ENCODE assay signal across 6 cellular contexts in the genomic region with DNA sequence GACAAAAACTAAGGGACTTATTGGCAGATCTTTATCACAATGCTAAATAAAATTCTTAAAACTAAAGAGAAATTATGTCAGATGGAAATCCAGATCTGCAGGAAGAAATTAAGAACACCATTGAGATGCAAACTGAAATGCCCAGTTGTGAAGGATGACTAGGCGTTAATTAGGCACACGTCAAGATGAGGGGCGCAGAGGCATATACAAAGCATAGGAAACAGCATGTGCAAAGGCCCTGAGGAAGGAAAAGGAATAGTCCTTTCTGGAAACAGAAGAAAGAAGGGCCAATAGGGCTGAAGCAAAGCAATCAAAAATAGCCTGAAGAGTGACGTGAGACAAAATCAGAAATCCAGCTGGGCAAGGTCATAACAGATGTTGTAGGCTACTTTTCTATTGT. TPM values are rescaled to one million over a fixed set of nuclear protein-coding genes. Genes with fewer than 3 reads are reported as not detected.
DNase-seq lines count a peak whose midpoint lies in the region; ATAC-seq, FAIRE-seq and TF ChIP-seq lines count a peak whose summit lies in the region.
"Not testable (repeated sequence)": the region's sequence is repeated elsewhere in the genome, so short reads cannot be mapped to it uniquely, and the experiment has no call there.

No MANE protein-coding gene starts in this region.

- not testable (repeated sequence) for H3K14ac ChIP-seq in IMR-90 (replicated peaks; ENCODE audit: low read depth, low read length)

- not testable (repeated sequence) for H3K9me1 ChIP-seq in IMR-90 (ENCODE audit: insufficient read depth, low read length); K562 (ENCODE audit: control insufficient read depth, insufficient read depth, low read length)

- not testable (repeated sequence) for H2BK15ac ChIP-seq in IMR-90 (ENCODE audit: low read depth, low read length)

- not testable (repeated sequence) for H3K79me2 ChIP-seq in K562 (ENCODE audit: control insufficient read depth, insufficient read depth, low read length); HepG2 (ENCODE audit: insufficient read depth, low read length)

- not testable (repeated sequence) for H2BK120ac ChIP-seq in IMR-90 (ENCODE audit: low read depth, low read length)

- not testable (repeated sequence) for H2AFZ ChIP-seq in IMR-90 (replicated peaks; ENCODE audit: low read length, poor library complexity); K562 (ENCODE audit: low read depth, low read length); HepG2 (ENCODE audit: low read length)

- H3K36me3 ChIP-seq in HEK293 (ENCODE audit: control insufficient read depth in 2 of 2, insufficient read depth in 1 of 2, low read length in 2 of 2); IMR-90 (ENCODE audit: control insufficient read depth, insufficient read depth, low read length); K562 (ENCODE audit: control insufficient read depth, insufficient read depth, low read length); HepG2 (replicated peaks in 1 of 2; ENCODE audit: control insufficient read depth in 1 of 2, insufficient read depth in 2 of 2, low read length in 2 of 2): not testable (repeated sequence)

- not testable (repeated sequence) for H3K9me3 ChIP-seq in A549; HEK293 (ENCODE audit: control insufficient read depth, insufficient read depth, low read depth, low read length); IMR-90 (ENCODE audit: control insufficient read depth, insufficient read depth, low read length); K562 (replicated peaks; ENCODE audit: control insufficient read depth, insufficient read depth, low read depth, low read length); HepG2 (ENCODE audit: low read length)

- H3K27me3 ChIP-seq in IMR-90 (ENCODE audit: control insufficient read depth, insufficient read depth, low read length); K562 (ENCODE audit: control insufficient read depth in 2 of 2, insufficient read depth in 2 of 2, low read length in 2 of 2); HepG2 (ENCODE audit: control insufficient read depth in 1 of 2, insufficient read depth in 2 of 2, low read length in 2 of 2): not testable (repeated sequence)

- not testable (repeated sequence) for H3K4me3 ChIP-seq in A549; HEK293 (ENCODE audit: low read depth, low read length); IMR-90 (ENCODE audit: insufficient read depth, low read depth, low read length); K562; HepG2 (replicated peaks in 1 of 3; ENCODE audit: insufficient read depth in 1 of 3, low read depth in 2 of 3, low read length in 3 of 3)

- not testable (repeated sequence) for DNase-seq in A549 (ENCODE audit: low read depth in 1 of 2, low spot score in 1 of 2); H54 (ENCODE audit: insufficient read length, low spot score); IMR-90; K562 (ENCODE audit: extremely low read depth in 1 of 4, low spot score in 3 of 4); HepG2 (ENCODE audit: low spot score)

- not testable (repeated sequence) for BruUV-seq in IMR-90 (replicated peaks; lab: Mats Ljungman, UMichigan); K562 (replicated peaks; lab: Mats Ljungman, UMichigan); HepG2 (replicated peaks; lab: Mats Ljungman, UMichigan)

- TF ChIP-seq EP300 in A549 (IDR thresholded peaks at IDR 0.05); K562 (IDR thresholded peaks at IDR 0.05; ENCODE audit: low read length); HepG2 (IDR thresholded peaks at IDR 0.05; ENCODE audit: low read depth in 2 of 2, low read length in 2 of 2); HepG2 (CRISPR knock-in tag; IDR thresholded peaks at IDR 0.05; ENCODE audit: borderline replicate concordance): not testable (repeated sequence)

- not testable (repeated sequence) for TF ChIP-seq RAD21 in A549 (conservative IDR thresholded peaks at IDR 0.05 in 1 of 2, IDR thresholded peaks at IDR 0.05 in 1 of 2); IMR-90 (IDR thresholded peaks at IDR 0.05; ENCODE audit: low read length); K562 (CRISPR knock-in tag; conservative IDR thresholded peaks at IDR 0.05 in 1 of 2, IDR thresholded peaks at IDR 0.05 in 1 of 2); HepG2 (CRISPR knock-in tag; IDR thresholded peaks at IDR 0.05)

- TF ChIP-seq CTCF in A549 (IDR thresholded peaks at IDR 0.05); HEK293 (tag by site-specific recombination; IDR thresholded peaks at IDR 0.05); IMR-90 (conservative IDR thresholded peaks at IDR 0.05; ENCODE audit: low read depth, low read length); K562 (IDR thresholded peaks at IDR 0.05 in 2 of 3, conservative IDR thresholded peaks at IDR 0.05 in 1 of 3; ENCODE audit: insufficient read depth in 2 of 3, low read depth in 1 of 3, low read length in 3 of 3); HepG2 (CRISPR knock-in tag; IDR thresholded peaks at IDR 0.05): not testable (repeated sequence)

- not testable (repeated sequence) for H4K20me1 ChIP-seq in IMR-90 (ENCODE audit: insufficient read depth, low read length); K562 (replicated peaks; ENCODE audit: control insufficient read depth, insufficient read depth, low read length); HepG2 (ENCODE audit: insufficient read depth, low read length)

- H3K56ac ChIP-seq in IMR-90 (ENCODE audit: extremely low read depth, insufficient read depth, low read length) = not testable (repeated sequence)

- in situ Hi-C loops in IMR-90 (cut with MboI; ENCODE audit: low sequenced_read_pairs); K562 (cut with MboI); HepG2 (cut with HindIII; ENCODE audit: extremely low pct_ligation_motif_present, low pct_unique_long_range_greater_than_20kb): not testable (repeated sequence)

- POLR2A ChIA-PET in A549 (lab: Yijun Ruan, JAX); HEK293 (lab: Yijun Ruan, JAX); IMR-90 (lab: Charles Lee; ENCODE audit: unreplicated experiment); K562 (lab: Yijun Ruan, JAX); HepG2 (lab: Yijun Ruan, JAX): not testable (repeated sequence)

- H4K91ac ChIP-seq in IMR-90 (ENCODE audit: insufficient read depth, low read depth, low read length) = not testable (repeated sequence)

- not testable (repeated sequence) for H4K5ac ChIP-seq in IMR-90 (ENCODE audit: low read depth, low read length)

- H2AK9ac ChIP-seq in IMR-90 (replicated peaks; ENCODE audit: low read depth, low read length, poor library complexity) = not testable (repeated sequence)

- H3K27ac ChIP-seq in A549; HEK293 (ENCODE audit: extremely low read depth, low read depth, low read length); IMR-90 (ENCODE audit: insufficient read depth, low read length); K562 (ENCODE audit: extremely low read depth, low read depth, low read length); HepG2 (ENCODE audit: extremely low read length, insufficient read depth, low read length): not testable (repeated sequence)

- dilution Hi-C loops in IMR-90 (cut with HindIII; ENCODE audit: low sequenced_read_pairs, unreplicated experiment) = not testable (repeated sequence)

- 94% methylated on average over 4 of the region's 4 CpGs for WGBS in A549 (ENCODE audit: missing lambda C conversion rate)
- 95% methylated on average over 4 of the region's 4 CpGs; no CpG with 5 or more reads in 1 of the 2 experiments for WGBS in IMR-90 (ENCODE audit: extremely low coverage in 2 of 2, insufficient read length in 1 of 2), 2 experiments
- WGBS in K562 (ENCODE audit: insufficient coverage, low coverage, missing lambda C conversion rate) = 84% methylated on average over 4 of the region's 4 CpGs
- WGBS in HepG2 (ENCODE audit: low lambda C conversion rate) = 98% methylated on average over 4 of the region's 4 CpGs

- intact Hi-C loops in IMR-90 (cut with micrococcal nuclease); K562 (cut with micrococcal nuclease); HepG2 (cut with micrococcal nuclease; ENCODE audit: unreplicated experiment): not testable (repeated sequence)

- H3K4ac ChIP-seq in IMR-90 (ENCODE audit: low read depth, low read length) = not testable (repeated sequence)

- H3K4me1 ChIP-seq in A549 = peaks cover 12% of the 10 kb centered on the region; the same call in 2 of the 3 replicates
- H3K4me1 ChIP-seq in HEK293 (ENCODE audit: control insufficient read depth, insufficient read depth, low read length); IMR-90 (ENCODE audit: control insufficient read depth, insufficient read depth, low read length); K562 (replicated peaks in 1 of 2; ENCODE audit: control insufficient read depth in 2 of 2, insufficient read depth in 2 of 2, low read length in 2 of 2); HepG2 (ENCODE audit: insufficient read depth, low read length): not testable (repeated sequence)

- not testable (repeated sequence) for H3K23ac ChIP-seq in IMR-90 (ENCODE audit: low read depth, low read length)

- H2BK5ac ChIP-seq in IMR-90 (ENCODE audit: low read depth, low read length, poor library complexity, severe bottlenecking) = not testable (repeated sequence)

- CTCF ChIA-PET in A549 (lab: Yijun Ruan, JAX); IMR-90 (lab: Yijun Ruan, JAX); K562 (lab: Yijun Ruan, JAX; ENCODE audit: low intra/inter-chr PET ratio); HepG2 (lab: Yijun Ruan, JAX; ENCODE audit: low intra/inter-chr PET ratio, low total read pairs): not testable (repeated sequence)
- CTCF ChIA-PET in HEK293 (lab: Yijun Ruan, JAX) = interaction anchor here (0.6 kb wide), 1 partner anchor 724 kb away, joined by 3 read pairs; no protein-coding TSS in a partner anchor

- FAIRE-seq in A549 (lab: Jason Lieb, UNC); HepG2 (lab: Jason Lieb, UNC): not testable (repeated sequence)
- FAIRE-seq in H54 (lab: Jason Lieb, UNC) (peak; percentile 98), K562 (lab: Jason Lieb, UNC) (peak; percentile 46)

- ATAC-seq in A549; IMR-90 (ENCODE audit: low read depth); K562; HepG2: not testable (repeated sequence)

- H2BK20ac ChIP-seq in IMR-90 (ENCODE audit: low read depth, low read length) = not testable (repeated sequence)

- H2AK5ac ChIP-seq in IMR-90 (ENCODE audit: low read depth, low read length) = not testable (repeated sequence)

- H3K79me1 ChIP-seq in IMR-90 (ENCODE audit: low read depth in 1 of 2, low read length in 2 of 2) = not testable (repeated sequence)

- H4K8ac ChIP-seq in IMR-90 (ENCODE audit: low read depth in 2 of 2, low read length in 2 of 2) = not testable (repeated sequence)

- not testable (repeated sequence) for TF ChIP-seq POLR2A in A549 (IDR thresholded peaks at IDR 0.05; ENCODE audit: low read length); H54 (IDR thresholded peaks at IDR 0.05; ENCODE audit: low read depth, low read length); IMR-90 (IDR thresholded peaks at IDR 0.05; ENCODE audit: low read depth, low read length); K562 (conservative IDR thresholded peaks at IDR 0.05); HepG2 (IDR thresholded peaks at IDR 0.05; ENCODE audit: insufficient read depth in 1 of 2, low read depth in 2 of 2, low read length in 2 of 2)

- H3K4me2 ChIP-seq in A549; IMR-90 (ENCODE audit: low read depth, low read length); K562 (ENCODE audit: insufficient read depth, low read length); HepG2 (ENCODE audit: low read depth, low read length): not testable (repeated sequence)

- not testable (repeated sequence) for H3K9ac ChIP-seq in IMR-90 (ENCODE audit: low read depth, low read length); K562 (ENCODE audit: insufficient read depth in 1 of 2, low read depth in 2 of 2, low read length in 2 of 2); HepG2 (ENCODE audit: insufficient read depth, low read depth, low read length)

- not testable (repeated sequence) for H3K18ac ChIP-seq in IMR-90 (ENCODE audit: low read depth, low read length)

RNA-seq across cellular contexts. Expression of a gene that starts 53.1 kb away (rescaled TPM):
- polyA plus RNA-seq in A549 (2011; rRNA removed) (129 and 145 TPM in 2 replicates), A549 (2017; fragmentation: RNase III; extraction: RNeasy Plus Mini Kit Qiagen cat#74134 plus additional on column Dnase treatment) (47.5 to 53.6 TPM (median 52.0 TPM) in 3 replicates), IMR-90 (2012; rRNA removed) (8.8 and 12.1 TPM in 2 replicates), K562 (2011; rRNA removed) (23.4 and 34.3 TPM in 2 replicates), K562 (2014; fragmentation: Illumina TruSeq; extraction: Trizol) (17.1 and 22.1 TPM in 2 replicates), K562 (2014; fragmentation: Nextera tagmentation; extraction: Ambion mirVana) (1 to 10 TPM; 4.0 to 4.9 TPM), K562 (2014; rRNA removed) (14.7 and 16.9 TPM in 2 replicates), HepG2 (2011; rRNA removed) (14.2 and 18.9 TPM in 2 replicates)
- 17.3 and 20.8 TPM in 2 replicates for polyA plus RNA-seq in A549 (2012; cell fraction: cytosol; rRNA removed)
- 14.4 and 21.9 TPM in 2 replicates for polyA plus RNA-seq in A549 (2012; cell fraction: nucleus; rRNA removed)
- 50.2 and 51.8 TPM in 2 replicates for polyA minus RNA-seq in A549 (2011; rRNA and poly(A)+ RNA removed)
- total RNA-seq in IMR-90 (2012; rRNA removed) (12.2 and 24.7 TPM in 2 replicates), K562 (2014; rRNA removed) (14.4 and 15.5 TPM in 2 replicates), K562 (2014; rRNA removed; fragmentation: Illumina TruSeq; extraction: Trizol) (27.3 and 28.6 TPM in 2 replicates), K562 (2015; rRNA removed; fragmentation: Illumina TruSeq; extraction: Trizol) (20.0 and 22.2 TPM in 2 replicates), K562 (2021) (22.9 and 27.3 TPM in 2 replicates), HepG2 (2016; rRNA removed; fragmentation: Illumina TruSeq; extraction: Trizol) (18.9 and 32.6 TPM in 2 replicates)
- polyA plus RNA-seq in IMR-90 (2012; cell fraction: cytosol; rRNA removed) = 3.3 and 3.9 TPM in 2 replicates
- 2.3 and 13.9 TPM in 2 replicates for polyA plus RNA-seq in IMR-90 (2012; cell fraction: nucleus; rRNA removed; ENCODE audit: low replicate concordance)
- 47.4 and 103 TPM in 2 replicates for total RNA-seq in K562 (2011; cell fraction: chromatin; rRNA removed; ENCODE audit: low replicate concordance)
- total RNA-seq in K562 (2011; cell fraction: nucleolus; rRNA removed) = 19.6 and 21.2 TPM in 2 replicates
- total RNA-seq in K562 (2011; cell fraction: nucleoplasm; rRNA removed) = 55.1 and 66.5 TPM in 2 replicates
- polyA plus RNA-seq in K562 (2011; cell fraction: cytosol; rRNA removed) = 10.5 and 18.8 TPM in 2 replicates
- polyA plus RNA-seq in K562 (2011; cell fraction: nucleus; rRNA removed) = 9.6 and 13.1 TPM in 2 replicates
- polyA plus RNA-seq in K562 (2012) = 15.1 and 19.7 TPM in 2 replicates
- 48.9 and 53.5 TPM in 2 replicates for polyA minus RNA-seq in K562 (2011; rRNA and poly(A)+ RNA removed)
- 16.8 and 21.0 TPM in 2 replicates for polyA minus RNA-seq in K562 (2011; cell fraction: cytosol; rRNA and poly(A)+ RNA removed)
- polyA minus RNA-seq in K562 (2011; cell fraction: nucleus; rRNA and poly(A)+ RNA removed) = 17.4 and 20.5 TPM in 2 replicates
- 53.2 and 63.8 TPM in 2 replicates for total RNA-seq in HepG2 (2016; cell fraction: cytosol; rRNA removed; fragmentation: Illumina TruSeq; extraction: Trizol; ENCODE audit: low read depth)
- 20.5 and 29.7 TPM in 2 replicates for total RNA-seq in HepG2 (2016; cell fraction: insoluble cytoplasmic fraction; rRNA removed; fragmentation: Illumina TruSeq; extraction: Trizol)
- total RNA-seq in HepG2 (2016; cell fraction: membrane; rRNA removed; fragmentation: Illumina TruSeq; extraction: Trizol) = 16.9 and 20.0 TPM in 2 replicates
- total RNA-seq in HepG2 (2016; cell fraction: nucleus; rRNA removed; fragmentation: Illumina TruSeq; extraction: Trizol) = 31.8 and 33.6 TPM in 2 replicates
- 8.9 and 13.0 TPM in 2 replicates for polyA plus RNA-seq in HepG2 (2011; cell fraction: cytosol; rRNA removed)
- 8.1 and 13.3 TPM in 2 replicates for polyA plus RNA-seq in HepG2 (2011; cell fraction: nucleus; rRNA removed)
- polyA plus RNA-seq in HepG2 (2012) = 11.9 and 12.0 TPM in 2 replicates
- 4.2 and 5.0 TPM in 2 replicates for polyA plus RNA-seq in HepG2 (2016; cell fraction: cytosol; fragmentation: Illumina TruSeq; extraction: Trizol; ENCODE audit: low read depth)
- 10.5 and 11.3 TPM in 2 replicates for polyA plus RNA-seq in HepG2 (2016; cell fraction: insoluble cytoplasmic fraction; fragmentation: Illumina TruSeq; extraction: Trizol; ENCODE audit: low read depth)
- 3.9 and 6.2 TPM in 2 replicates for polyA plus RNA-seq in HepG2 (2016; cell fraction: membrane; fragmentation: Illumina TruSeq; extraction: Trizol; ENCODE audit: low read depth)
- 22.5 and 22.9 TPM in 2 replicates for polyA plus RNA-seq in HepG2 (2016; cell fraction: nucleus; fragmentation: Illumina TruSeq; extraction: Trizol; ENCODE audit: insufficient read depth, low read depth)
- 14.2 and 17.4 TPM in 2 replicates for polyA minus RNA-seq in HepG2 (2011; rRNA and poly(A)+ RNA removed; ENCODE audit: low replicate concordance)
- polyA minus RNA-seq in HepG2 (2011; cell fraction: cytosol; rRNA and poly(A)+ RNA removed) = 20.0 and 20.6 TPM in 2 replicates
- 30.1 and 32.6 TPM in 2 replicates for polyA minus RNA-seq in HepG2 (2011; cell fraction: nucleus; rRNA and poly(A)+ RNA removed)
